In genomic region chr9:120571443-120572257, GRCh38 we compare ENCODE assay signal across 10 cellular contexts. TPM values are rescaled to one million over a fixed set of nuclear protein-coding genes. Genes with fewer than 3 reads are reported as not detected.
A peak's percentile ranks its signal among the peaks of the same experiment; 100 is the strongest.
DNase-seq lines count a peak whose midpoint lies in the region; ATAC-seq, FAIRE-seq and TF ChIP-seq lines count a peak whose summit lies in the region.
"Had no signal": no experiment of that assay in that cellular context is flagged by ENCODE, and none has a peak within 500 bp of the region (broad histone marks: within the 10 kb centered on the region; RNA-seq: fewer than 3 reads in every experiment).

No MANE protein-coding gene starts in this region.

- ATAC-seq in right lobe of liver = peak; percentile 81 to 89 (median 86)
- no peak for ATAC-seq in esophagus mucosa
- no peak for ATAC-seq in GM19463 (IDR thresholded peaks at IDR 0.05; ENCODE audit: unreplicated experiment)

- H3K27ac ChIP-seq in dorsolateral prefrontal cortex (peak overlapping the region; percentile 54 to 95 (median 90)), right lobe of liver (peak overlapping the region; percentile 47 to 84 (median 69)), substantia nigra (ENCODE audit: low read depth, low read length, poor library complexity, severe bottlenecking) (peak overlapping the region; percentile 76)
- H3K27ac ChIP-seq: KMS-11 had no signal

- H3K4me3 ChIP-seq in dorsolateral prefrontal cortex (peak overlapping the region in 4 of 59 donors; percentile 1 to 35 (median 11)), right lobe of liver (peak overlapping the region in 1 of 3 donors; percentile 2)

- 29% methylated on average over 9 of the region's 11 CpGs for WGBS in right lobe of liver (ENCODE audit: insufficient coverage, low coverage, low lambda C conversion rate, missing lambda C conversion rate)

- peak; percentile 74 for DNase-seq in M059J (ENCODE audit: low read depth)
- peak; percentile 53 to 84 (median 76) for DNase-seq in dorsolateral prefrontal cortex
- DNase-seq in right lobe of liver = peak; percentile 81 to 93 (median 90)
- peak in 48 of 49 donors; percentile 12 to 92 (median 70) for DNase-seq in substantia nigra (lab: John Stamatoyannopoulos, UW)
- no peak for DNase-seq in NCI-H1930 (lab: John Stamatoyannopoulos, UW)
- no peak for DNase-seq in urothelium cell line (ENCODE audit: low spot score)
- DNase-seq: NCI-H774 had no signal

- TF ChIP-seq POLR2A in right lobe of liver (IDR thresholded peaks at IDR 0.05) = no peak

- peaks cover 0 to 48% (median 25%) of the 10 kb centered on the region in 4 donors for H3K4me1 ChIP-seq in right lobe of liver

- H3K27me3 ChIP-seq in dorsolateral prefrontal cortex = no peaks in the 10 kb centered on the region
- H3K27me3 ChIP-seq in right lobe of liver = no peaks in the 10 kb centered on the region

- peaks cover 0 to 17% (median 3%) of the 10 kb centered on the region in 4 donors for H3K36me3 ChIP-seq in right lobe of liver

- no peak for FAIRE-seq in urothelium cell line (lab: Jason Lieb, UNC)

- TF ChIP-seq CTCF in dorsolateral prefrontal cortex (IDR thresholded peaks at IDR 0.05 in 54 of 56, conservative IDR thresholded peaks at IDR 0.05 in 2 of 56; ENCODE audit: low read depth in 1 of 56, partially characterized antibody in 56 of 56) = no peak
- no peak for TF ChIP-seq CTCF in right lobe of liver (IDR thresholded peaks at IDR 0.05)

- intact Hi-C loops in dorsolateral prefrontal cortex (cut with DNase I) (no loop called here), right lobe of liver (cut with DNase I) (no loop called here)

- H3K9me3 ChIP-seq in right lobe of liver = no peaks in the 10 kb centered on the region

RNA-seq across cellular contexts. Expression of gene CDK5RAP2, which starts 8.3 kb away (rescaled TPM):
- total RNA-seq in M059J (2014; rRNA removed; shearing (Covaris generic)) = 21.7 and 32.6 TPM in 2 replicates
- total RNA-seq in dorsolateral prefrontal cortex = 100 to 1,000 TPM in 7 of 120 experiments, 10 to 100 TPM in 113; 45.9 to 132 (median 71.9) TPM
- total RNA-seq in right lobe of liver = 10 to 100 TPM; 25.9 to 61.6 (median 34.7) TPM
- 31.6 TPM for total RNA-seq in esophagus mucosa

Comparison
In these comparisons a context has a peak if more than half of its experiments do, and no peak if none do; other contexts are left out.
1. DNase-seq: peak in M059J (single experiment), dorsolateral prefrontal cortex (10 of 10), right lobe of liver (3 of 3) and substantia nigra (48 of 49); none in NCI-H1930 (0 of 2) and urothelium cell line (single experiment).
2. ATAC-seq: peak in right lobe of liver (4 of 4); none in esophagus mucosa (single experiment) and GM19463 (single experiment).
3. Peak in every context shown above with its lines, with median percentiles within 50 percentile points of each other: H3K27ac ChIP-seq.